ENCODE assay signal across 20 cellular contexts in the genomic region with DNA sequence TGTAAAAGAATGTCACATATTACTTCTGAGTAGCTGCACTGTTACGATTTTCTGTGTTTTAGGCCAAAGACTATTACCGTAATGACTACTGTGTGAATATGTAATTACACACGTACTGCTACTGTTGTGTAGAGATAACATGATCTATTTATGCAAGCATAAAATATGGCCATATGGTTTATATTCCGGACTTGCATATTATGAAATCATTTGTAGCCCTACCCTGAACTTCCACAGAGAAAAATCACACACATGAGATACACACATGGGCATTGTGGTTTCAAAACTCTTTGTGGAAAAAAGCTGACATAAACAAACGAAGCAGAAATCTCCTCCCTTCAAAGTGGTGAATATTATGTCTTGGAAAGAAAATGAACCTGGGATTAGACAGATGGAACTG.
"Had no signal": no experiment of that assay in that cellular context is flagged by ENCODE, and none has a peak within 500 bp of the region (broad histone marks: within the 10 kb centered on the region; RNA-seq: fewer than 3 reads in every experiment).

No MANE protein-coding gene starts in this region.

- ATAC-seq: activated T-cell treated with anti-CD3 and anti-CD28 coated beads, Interleukin-2, amount 50 U/mL, for 4 hours; left ventricle myocardium superior; natural killer cell; right cardiac atrium; stimulated activated naive CD8-positive, alpha-beta T cell treated with anti-CD3 and anti-CD28 coated beads, Interleukin-15, Interleukin-2, amounts not matched to agents 100 U/mL and 50 U/mL, for 24 hours had no signal

- H3K36me3 ChIP-seq: suprapubic skin had no signal

- H3K27ac ChIP-seq: suprapubic skin had no signal

- DNase-seq: activated CD4-positive, alpha-beta memory T cell treated with anti-CD3 and anti-CD28 coated beads, Interleukin-2, amount 10 ng/mL, durations not matched to agents 7 days and 5 days; activated CD4-positive, alpha-beta T cell treated with anti-CD3 and anti-CD28 coated beads for 4 hours; activated effector memory CD4-positive, alpha-beta T cell treated with anti-CD3 and anti-CD28 coated beads, Interleukin-2, amount 50 U/mL, for 16 hours; activated T-cell treated with anti-CD3 and anti-CD28 coated beads, Interleukin-2, amount 50 U/mL, for 4 hours; amniotic stem cell; caudate nucleus; cortex of kidney; effector memory CD4-positive, alpha-beta T cell; hypothalamus; kidney glomerular epithelial cell; left ventricle myocardium superior; natural killer cell; right cardiac atrium; small intestine; stimulated activated CD4-positive, alpha-beta T cell treated with anti-CD3 and anti-CD28 coated beads, Interleukin-4, amount 100 ng/mL, for 4 hours; stimulated activated CD8-positive, alpha-beta memory T cell treated with anti-CD3 and anti-CD28 coated beads, Interleukin-4, amount 100 ng/mL, for 48 hours; stimulated activated naive CD8-positive, alpha-beta T cell treated with anti-CD3 and anti-CD28 coated beads, Interleukin-15, Interleukin-2, amounts not matched to agents 100 U/mL and 50 U/mL, for 24 hours; T-helper 2 cell; trophoblast cell had no signal

- H3K4me1 ChIP-seq: suprapubic skin had no signal

- H3K27me3 ChIP-seq: suprapubic skin had no signal

- H3K9me3 ChIP-seq: suprapubic skin had no signal

- H3K4me3 ChIP-seq: suprapubic skin had no signal
